In the genomic region with DNA sequence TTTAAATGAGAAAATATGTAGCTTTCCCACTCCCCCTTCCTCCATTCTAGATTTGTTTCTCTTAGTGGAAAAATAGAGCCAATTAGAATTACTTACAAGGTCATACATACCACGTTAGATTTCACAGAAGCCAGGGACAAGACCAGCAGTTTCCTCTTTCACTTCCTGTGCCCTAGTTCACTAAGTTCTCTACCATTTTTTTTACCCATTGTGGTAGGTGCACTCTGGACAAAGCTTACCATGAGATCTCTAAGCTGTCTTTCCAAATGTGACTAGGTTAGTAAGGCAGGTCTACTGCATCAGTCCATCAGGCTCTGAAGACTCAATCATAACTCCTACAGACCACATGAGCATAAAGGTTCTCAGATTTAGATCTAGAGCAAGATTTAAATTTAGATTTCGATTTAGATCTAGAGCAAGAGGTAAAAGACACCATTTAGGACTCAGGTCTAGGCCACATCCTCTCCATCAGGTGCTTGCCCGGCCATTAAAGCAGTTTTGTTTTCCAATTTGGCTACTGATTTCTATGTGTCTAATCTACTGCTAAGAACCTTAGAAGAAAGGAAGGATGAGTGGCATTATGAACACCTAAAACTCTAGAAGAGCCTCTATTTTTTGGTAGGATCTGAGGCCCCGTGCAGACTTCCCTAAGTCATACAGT, we compare ENCODE assay signal across 8 cellular contexts.
DNase-seq lines count a peak whose midpoint lies in the region; ATAC-seq and TF ChIP-seq lines count a peak whose summit lies in the region.

No MANE protein-coding gene starts in this region.

- peak; percentile 91 for ATAC-seq in GM18868 (IDR thresholded peaks at IDR 0.05; ENCODE audit: unreplicated experiment)
- peak; percentile 79 for ATAC-seq in HG02623 (IDR thresholded peaks at IDR 0.05; ENCODE audit: unreplicated experiment)
- peak; percentile 59 for ATAC-seq in naive thymus-derived CD4-positive, alpha-beta T cell

- peak overlapping the region in 2 of 10 donors; percentile 1 for H3K4me3 Mint-ChIP-seq in naive thymus-derived CD4-positive, alpha-beta T cell

- no peaks in the 10 kb centered on the region for H3K27me3 ChIP-seq in naive thymus-derived CD4-positive, alpha-beta T cell (ENCODE audit: control insufficient read depth in 2 of 2, insufficient read depth in 2 of 2, low read length in 2 of 2)
- no peaks in the 10 kb centered on the region for H3K27me3 ChIP-seq in SJCRH30
- no peaks in the 10 kb centered on the region for H3K27me3 ChIP-seq in osteoblast (ENCODE audit: insufficient read depth, low read length)

- H3K79me2 ChIP-seq in osteoblast (ENCODE audit: insufficient read depth, low read length): no peaks in the 10 kb centered on the region

- TF ChIP-seq CTCF in osteoblast (IDR thresholded peaks at IDR 0.05; ENCODE audit: extremely low read depth, low read depth, low read length): no peak

- H3K4me1 ChIP-seq in naive thymus-derived CD4-positive, alpha-beta T cell (ENCODE audit: control insufficient read depth in 2 of 2, insufficient read depth in 2 of 2, low read length in 2 of 2): peaks cover 6 to 9% of the 10 kb centered on the region in 2 donors
- H3K4me1 ChIP-seq in SJCRH30: peaks cover 4% of the 10 kb centered on the region; the same call in 1 of the 2 replicates
- no peaks in the 10 kb centered on the region for H3K4me1 ChIP-seq in osteoblast (ENCODE audit: insufficient read depth, low read length)

- POLR2A ChIA-PET in naive thymus-derived CD4-positive, alpha-beta T cell (lab: Charles Lee): no interaction called here

- no peak overlapping the region for H3K4me2 ChIP-seq in osteoblast (ENCODE audit: insufficient read depth, low read length)

- no peaks in the 10 kb centered on the region for H4K20me1 ChIP-seq in osteoblast (ENCODE audit: insufficient read depth, low read length)

- peaks cover 0 to 1% (median 0%) of the 10 kb centered on the region in 11 donors for H3K9me3 Mint-ChIP-seq in naive thymus-derived CD4-positive, alpha-beta T cell

- intact Hi-C loops in naive thymus-derived CD4-positive, alpha-beta T cell (cut with micrococcal nuclease): no loop called here

- peaks cover 14 to 42% (median 22%) of the 10 kb centered on the region in 7 donors for H3K4me1 Mint-ChIP-seq in naive thymus-derived CD4-positive, alpha-beta T cell

- peak; percentile 71 for DNase-seq in NAMALWA (ENCODE audit: low spot score)
- DNase-seq in naive thymus-derived CD4-positive, alpha-beta T cell: no peak
- no peak for DNase-seq in UCSD-AML1 (lab: John Stamatoyannopoulos, UW; ENCODE audit: unreplicated experiment)
- DNase-seq in SJCRH30: no peak
- DNase-seq in dedifferentiated amniotic fluid mesenchymal stem cell (ENCODE audit: extremely low spot score): no peak
- DNase-seq in osteoblast (ENCODE audit: insufficient read length, low spot score, missing footprints): no peak

- peaks cover 5 to 49% (median 24%) of the 10 kb centered on the region in 5 donors for H3K36me3 Mint-ChIP-seq in naive thymus-derived CD4-positive, alpha-beta T cell

- H3K27ac ChIP-seq in naive thymus-derived CD4-positive, alpha-beta T cell (ENCODE audit: low read depth, low read length): no peak overlapping the region
- H3K27ac ChIP-seq in SJCRH30 (no peak overlapping the region), osteoblast (ENCODE audit: low read depth, low read length) (no peak overlapping the region)

- H3K36me3 ChIP-seq in naive thymus-derived CD4-positive, alpha-beta T cell (ENCODE audit: control insufficient read depth in 2 of 3, insufficient read depth in 3 of 3, low read length in 3 of 3): no peaks in the 10 kb centered on the region
- H3K36me3 ChIP-seq in SJCRH30 (peaks cover 11% of the 10 kb centered on the region; the same call in 1 of the 2 replicates), osteoblast (ENCODE audit: insufficient read depth, low read length) (no peaks in the 10 kb centered on the region)

- H3K27ac Mint-ChIP-seq in naive thymus-derived CD4-positive, alpha-beta T cell: peak overlapping the region in 4 of 9 donors; percentile 15 to 66 (median 42)

- no peak overlapping the region for H2AFZ ChIP-seq in osteoblast (ENCODE audit: low read length)

- H3K9me3 ChIP-seq in naive thymus-derived CD4-positive, alpha-beta T cell (ENCODE audit: control insufficient read depth in 2 of 3, low read length in 3 of 3): no peaks in the 10 kb centered on the region
- H3K9me3 ChIP-seq in SJCRH30 (replicated peaks): no peaks in the 10 kb centered on the region
- H3K9me3 ChIP-seq in osteoblast (ENCODE audit: low read depth, low read length): no peaks in the 10 kb centered on the region

- H3K4me3 ChIP-seq in naive thymus-derived CD4-positive, alpha-beta T cell (ENCODE audit: low read length): no peak overlapping the region
- H3K4me3 ChIP-seq in SJCRH30: no peak overlapping the region
- no peak overlapping the region for H3K4me3 ChIP-seq in osteoblast (ENCODE audit: insufficient read depth, low read length)

- no peaks in the 10 kb centered on the region for H3K27me3 Mint-ChIP-seq in naive thymus-derived CD4-positive, alpha-beta T cell

- CTCF ChIA-PET in naive thymus-derived CD4-positive, alpha-beta T cell (lab: Charles Lee): interaction anchor here (0.5 kb wide), 1 partner anchor 29 kb away, joined by 5 read pairs; no protein-coding TSS in a partner anchor
